15 cellular contexts compared by ENCODE assay signal in the genomic region with DNA sequence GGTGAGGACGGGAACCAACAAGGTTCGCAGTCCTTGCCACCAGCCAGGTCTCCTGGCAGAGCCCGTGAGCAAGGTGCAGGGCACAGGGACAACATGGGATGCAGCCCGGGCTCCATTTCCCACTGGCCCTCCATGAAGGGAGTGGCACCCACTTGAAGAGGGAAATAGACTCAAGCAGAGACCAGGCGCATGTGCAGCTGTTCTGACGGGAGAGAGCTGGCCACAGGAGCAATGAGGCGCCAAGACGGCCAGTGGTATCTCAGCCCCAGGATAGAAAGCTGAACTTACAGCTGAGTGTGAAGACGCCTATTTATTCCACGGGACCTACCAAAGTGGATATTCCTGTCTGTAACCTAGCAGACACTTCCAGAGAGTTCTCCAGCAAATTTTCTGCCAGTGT. TPM values are rescaled to one million over a fixed set of nuclear protein-coding genes. Genes with fewer than 3 reads are reported as not detected.
"Had no signal": no experiment of that assay in that cellular context is flagged by ENCODE, and none has a peak within 500 bp of the region (broad histone marks: within the 10 kb centered on the region; RNA-seq: fewer than 3 reads in every experiment).

No MANE protein-coding gene starts in this region.

- H2AFZ ChIP-seq: parathyroid adenoma had no signal

- H3K27me3 ChIP-seq: adrenal gland, colonic mucosa, heart left ventricle, upper lobe of left lung had no signal

- DNase-seq: activated B cell treated with CpG ODN at 0.5 μM for 24 hours; activated CD4-positive, alpha-beta T cell treated with anti-CD3 and anti-CD28 coated beads, Interleukin-2, amount 10 ng/mL, durations not matched to agents 7 days and 5 days; activated CD8-positive, alpha-beta memory T cell treated with anti-CD3 and anti-CD28 coated beads for 24 hours; adrenal gland; caudate nucleus; colonic mucosa; stimulated activated naive CD8-positive, alpha-beta T cell treated with anti-CD3 and anti-CD28 coated beads, Interleukin-15, Interleukin-2, amounts not matched to agents 100 U/mL and 50 U/mL, for 24 hours; upper lobe of left lung had no signal

- H3K4me3 ChIP-seq: adrenal gland, colonic mucosa, heart left ventricle, smooth muscle cell, upper lobe of left lung had no signal

- H3K9me3 Mint-ChIP-seq: activated B cell treated with CpG ODN at 0.5 μM for 24 hours; activated CD4-positive, alpha-beta T cell treated with anti-CD3 and anti-CD28 coated beads, Interleukin-2, amount 10 ng/mL, durations not matched to agents 7 days and 5 days; T-helper 1 cell treated with Interleukin-12 subunit alpha and Interleukin-12 subunit beta and Interleukin-4 antibody, amounts not matched to agents 30 μg/mL and 1 μg/mL, for 36 hours had no signal

- H3K27ac Mint-ChIP-seq: activated B cell treated with CpG ODN at 0.5 μM for 24 hours had no signal

- H3K27me3 Mint-ChIP-seq: activated B cell treated with CpG ODN at 0.5 μM for 24 hours; activated CD4-positive, alpha-beta T cell treated with anti-CD3 and anti-CD28 coated beads, Interleukin-2, amount 10 ng/mL, durations not matched to agents 7 days and 5 days had no signal

- H3K9ac ChIP-seq: parathyroid adenoma had no signal

- H3K4me2 ChIP-seq: smooth muscle cell had no signal

- H3K4me3 Mint-ChIP-seq: activated B cell treated with CpG ODN at 0.5 μM for 24 hours; activated CD4-positive, alpha-beta T cell treated with anti-CD3 and anti-CD28 coated beads, Interleukin-2, amount 10 ng/mL, durations not matched to agents 7 days and 5 days; T-helper 1 cell treated with Interleukin-12 subunit alpha and Interleukin-12 subunit beta and Interleukin-4 antibody, amounts not matched to agents 30 μg/mL and 1 μg/mL, for 36 hours had no signal

- H3K27ac ChIP-seq: adrenal gland, colonic mucosa, heart left ventricle, parathyroid adenoma, upper lobe of left lung had no signal

- H3K4me1 ChIP-seq: colonic mucosa, parathyroid adenoma had no signal

- H3K9me3 ChIP-seq: adrenal gland, colonic mucosa, heart left ventricle, upper lobe of left lung had no signal

- ATAC-seq: heart left ventricle; left lobe of liver; SK-N-SH treated with all-trans-retinoic acid at 6 μM for 48 hours; stimulated activated naive CD8-positive, alpha-beta T cell treated with anti-CD3 and anti-CD28 coated beads, Interleukin-15, Interleukin-2, amounts not matched to agents 100 U/mL and 50 U/mL, for 24 hours had no signal

- H3K36me3 ChIP-seq: adrenal gland, colonic mucosa, heart left ventricle, upper lobe of left lung had no signal

RNA-seq across cellular contexts. Expression of a gene that starts 8.2 kb away (rescaled TPM):
- total RNA-seq: fibroblast of lung, heart left ventricle, smooth muscle cell had no signal
- polyA plus RNA-seq: fibroblast of lung, heart left ventricle, smooth muscle cell had no signal
